Comparison of ENCODE assay signal across 13 cellular contexts in the genomic region with DNA sequence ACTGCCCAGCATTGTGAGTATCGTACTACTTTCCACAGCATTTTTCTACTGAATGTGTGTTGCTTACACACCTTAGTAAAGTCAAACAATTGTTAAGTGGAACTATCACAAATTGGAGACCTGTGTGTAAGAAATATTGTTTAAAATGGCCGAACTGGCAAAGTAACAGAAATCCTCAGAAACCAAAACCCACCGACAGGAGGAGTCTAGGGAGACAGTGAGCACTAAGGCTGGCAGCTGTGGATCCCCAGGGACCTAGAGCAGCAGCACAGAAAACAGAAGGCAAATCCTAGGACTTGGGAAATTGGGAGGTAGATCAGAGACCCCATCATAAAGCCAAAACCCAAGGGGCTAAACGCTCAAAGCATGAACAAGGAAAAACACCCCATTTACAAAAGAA.
DNase-seq lines count a peak whose midpoint lies in the region; ATAC-seq and TF ChIP-seq lines count a peak whose summit lies in the region.
"Had no signal": no experiment of that assay in that cellular context is flagged by ENCODE, and none has a peak within 500 bp of the region (broad histone marks: within the 10 kb centered on the region; RNA-seq: fewer than 3 reads in every experiment).

No MANE protein-coding gene starts in this region.

- H2BK15ac ChIP-seq in IMR-90 (ENCODE audit: low read depth, low read length), result no peak overlapping the region

- no peak overlapping the region for H3K18ac ChIP-seq in IMR-90 (ENCODE audit: low read depth, low read length)

- BruUV-seq in A673 (replicated peaks; lab: Mats Ljungman, UMichigan), result no TSS peak
- BruUV-seq in IMR-90 (replicated peaks; lab: Mats Ljungman, UMichigan), result no TSS peak
- no TSS peak for BruUV-seq in Caco-2 (replicated peaks; lab: Mats Ljungman, UMichigan)

- peak; percentile 36 for DNase-seq in A673 (ENCODE audit: low spot score)
- peak; percentile 2 for DNase-seq in IMR-90
- no peak for DNase-seq in central memory CD8-positive, alpha-beta T cell (ENCODE audit: low spot score in 2 of 2)
- DNase-seq in iPS-NIHi7 (ENCODE audit: extremely low spot score), result peak; percentile 49
- DNase-seq in Caco-2, result no peak
- DNase-seq in activated CD4-positive, alpha-beta T cell treated with anti-CD3 and anti-CD28 coated beads, Interleukin-2, amount 50 U/mL, for 48 hours, result no peak
- DNase-seq: activated naive CD4-positive, alpha-beta T cell treated with anti-CD3 and anti-CD28 coated beads for 36 hours; central memory CD4-positive, alpha-beta T cell; testis had no signal

- 0 out of 2 replicates have a peak overlapping the region, but pooled peaks have one; percentile 84 for H3K23ac ChIP-seq in IMR-90 (ENCODE audit: low read depth, low read length)

- no peak overlapping the region for H2BK20ac ChIP-seq in IMR-90 (ENCODE audit: low read depth, low read length)

- no peak overlapping the region; the same call in 1 of the 2 replicates for H2AK5ac ChIP-seq in IMR-90 (ENCODE audit: low read depth, low read length)

- no peak overlapping the region for H4K91ac ChIP-seq in IMR-90 (ENCODE audit: insufficient read depth, low read depth, low read length)

- H3K4me1 Mint-ChIP-seq in central memory CD8-positive, alpha-beta T cell, result peaks cover 34% of the 10 kb centered on the region
- no peaks in the 10 kb centered on the region for H3K4me1 Mint-ChIP-seq in Caco-2 (ENCODE audit: low read depth, unreplicated experiment)

- dilution Hi-C loops in IMR-90 (cut with HindIII; ENCODE audit: low sequenced_read_pairs, unreplicated experiment), result no loop called here

- H3K4me3 Mint-ChIP-seq in central memory CD8-positive, alpha-beta T cell, result peak overlapping the region; percentile 42
- H3K4me3 Mint-ChIP-seq in Caco-2 (ENCODE audit: unreplicated experiment), result no peak overlapping the region
- H3K4me3 Mint-ChIP-seq: activated naive CD4-positive, alpha-beta T cell treated with anti-CD3 and anti-CD28 coated beads for 36 hours had no signal

- no peak overlapping the region for H3K27ac ChIP-seq in A673 (ENCODE audit: low read depth, low read length, poor library complexity, severe bottlenecking)
- no peak overlapping the region for H3K27ac ChIP-seq in IMR-90 (ENCODE audit: insufficient read depth, low read length)
- H3K27ac ChIP-seq: SK-N-MC, testis, VCaP had no signal

- no peak overlapping the region for H2BK120ac ChIP-seq in IMR-90 (ENCODE audit: low read depth, low read length)

- no peak overlapping the region for H3K14ac ChIP-seq in IMR-90 (replicated peaks; ENCODE audit: low read depth, low read length)

- ATAC-seq in IMR-90 (ENCODE audit: low read depth), result no peak
- no peak for ATAC-seq in central memory CD8-positive, alpha-beta T cell (replicated peaks; ENCODE audit: extremely low read depth, poor library complexity, severe bottlenecking)
- no peak for ATAC-seq in HG03439 (IDR thresholded peaks at IDR 0.05; ENCODE audit: unreplicated experiment)
- no peak for ATAC-seq in GM21723 (IDR thresholded peaks at IDR 0.05; ENCODE audit: unreplicated experiment)

- no peaks in the 10 kb centered on the region; the same call in 1 of the 2 replicates for H4K20me1 ChIP-seq in IMR-90 (ENCODE audit: insufficient read depth, low read length)

- H3K4me2 ChIP-seq in IMR-90 (ENCODE audit: low read depth, low read length), result no peak overlapping the region

- in situ Hi-C loops in IMR-90 (cut with MboI; ENCODE audit: low sequenced_read_pairs), result no loop called here

- CTCF ChIA-PET in A673 (lab: Charles Lee), result no interaction called here
- CTCF ChIA-PET in IMR-90 (lab: Yijun Ruan, JAX), result no interaction called here
- CTCF ChIA-PET in Caco-2 (lab: Charles Lee), result no interaction called here

- no CpG with 5 or more reads among the region's 4 CpGs for WGBS in IMR-90 (ENCODE audit: extremely low coverage in 2 of 2, insufficient read length in 1 of 2), 2 experiments

- H3K9me3 ChIP-seq in A673 (ENCODE audit: low read depth, low read length, poor library complexity, severe bottlenecking) (no peaks in the 10 kb centered on the region), IMR-90 (ENCODE audit: control insufficient read depth, insufficient read depth, low read length) (no peaks in the 10 kb centered on the region), Caco-2 (no peaks in the 10 kb centered on the region)
- H3K9me3 ChIP-seq: testis had no signal

- no peak overlapping the region for H2AK9ac ChIP-seq in IMR-90 (replicated peaks; ENCODE audit: low read depth, low read length, poor library complexity)

- H2AFZ ChIP-seq in IMR-90 (replicated peaks; ENCODE audit: low read length, poor library complexity), result no peak overlapping the region

- peak overlapping the region; percentile 23 for H3K27ac Mint-ChIP-seq in central memory CD8-positive, alpha-beta T cell (ENCODE audit: low read depth)
- H3K27ac Mint-ChIP-seq in Caco-2 (ENCODE audit: unreplicated experiment), result no peak overlapping the region
- H3K27ac Mint-ChIP-seq: activated naive CD4-positive, alpha-beta T cell treated with anti-CD3 and anti-CD28 coated beads for 36 hours had no signal

- no peaks in the 10 kb centered on the region; a peak in 1 of 4 replicates for H3K79me1 ChIP-seq in IMR-90 (ENCODE audit: low read depth in 1 of 2, low read length in 2 of 2)

- TF ChIP-seq CTCF in A673 (conservative IDR thresholded peaks at IDR 0.05; ENCODE audit: low read depth, low read length) (no peak), IMR-90 (conservative IDR thresholded peaks at IDR 0.05; ENCODE audit: low read depth, low read length) (no peak), Caco-2 (IDR thresholded peaks at IDR 0.05; ENCODE audit: insufficient read depth in 1 of 2, low read depth in 1 of 2, low read length in 1 of 2, severe bottlenecking in 1 of 2, unreplicated experiment in 1 of 2) (no peak)

- H3K4ac ChIP-seq in IMR-90 (ENCODE audit: low read depth, low read length), result no peak overlapping the region

- H3K27me3 ChIP-seq in A673 (replicated peaks; ENCODE audit: insufficient read depth, low read depth, low read length, poor library complexity) (no peaks in the 10 kb centered on the region), IMR-90 (ENCODE audit: control insufficient read depth, insufficient read depth, low read length) (no peaks in the 10 kb centered on the region), Caco-2 (replicated peaks; ENCODE audit: control insufficient read depth, insufficient read depth, low read length) (no peaks in the 10 kb centered on the region)
- H3K27me3 ChIP-seq: testis had no signal

- H3K27me3 Mint-ChIP-seq in central memory CD8-positive, alpha-beta T cell, result no peaks in the 10 kb centered on the region
- no peaks in the 10 kb centered on the region for H3K27me3 Mint-ChIP-seq in Caco-2 (ENCODE audit: insufficient read depth, unreplicated experiment)

- H3K9me1 ChIP-seq in IMR-90 (ENCODE audit: insufficient read depth, low read length), result no peaks in the 10 kb centered on the region; the same call in none of the 2 replicates

- intact Hi-C loops in A673 (cut with micrococcal nuclease; ENCODE audit: unreplicated experiment), result no loop called here
- intact Hi-C loops in IMR-90 (cut with micrococcal nuclease), result no loop called here
- intact Hi-C loops in Caco-2 (cut with micrococcal nuclease; ENCODE audit: unreplicated experiment), result no loop called here

- H3K56ac ChIP-seq in IMR-90 (ENCODE audit: extremely low read depth, insufficient read depth, low read length), result no peak overlapping the region

- TF ChIP-seq RAD21 in IMR-90 (IDR thresholded peaks at IDR 0.05; ENCODE audit: low read length), result no peak

- TF ChIP-seq POLR2A in IMR-90 (IDR thresholded peaks at IDR 0.05; ENCODE audit: low read depth, low read length), result no peak

- H3K4me1 ChIP-seq in A673 (ENCODE audit: insufficient read depth, low read length, poor library complexity, severe bottlenecking), result no peaks in the 10 kb centered on the region
- H3K4me1 ChIP-seq in IMR-90 (ENCODE audit: control insufficient read depth, insufficient read depth, low read length), result peaks cover 2% of the 10 kb centered on the region; the same call in 1 of the 2 replicates
- no peaks in the 10 kb centered on the region for H3K4me1 ChIP-seq in Caco-2
- H3K4me1 ChIP-seq: testis had no signal

- no peak overlapping the region for H4K8ac ChIP-seq in IMR-90 (ENCODE audit: low read depth in 2 of 2, low read length in 2 of 2)

- H3K4me3 ChIP-seq in A673 (ENCODE audit: low read depth, low read length, poor library complexity, severe bottlenecking) (no peak overlapping the region), IMR-90 (ENCODE audit: insufficient read depth, low read depth, low read length) (no peak overlapping the region), Caco-2 (ENCODE audit: low read depth, low read length) (no peak overlapping the region)
- H3K4me3 ChIP-seq: SK-N-MC, testis had no signal

- H3K36me3 ChIP-seq in A673 (ENCODE audit: insufficient read depth, low read length, poor library complexity, severe bottlenecking) (no peaks in the 10 kb centered on the region), IMR-90 (ENCODE audit: control insufficient read depth, insufficient read depth, low read length) (no peaks in the 10 kb centered on the region), Caco-2 (ENCODE audit: control insufficient read depth, insufficient read depth, low read length) (no peaks in the 10 kb centered on the region)

- no peak overlapping the region for H4K5ac ChIP-seq in IMR-90 (ENCODE audit: low read depth, low read length)

- POLR2A ChIA-PET in A673 (lab: Charles Lee; ENCODE audit: low non-redundant PET) (no interaction called here), IMR-90 (lab: Charles Lee; ENCODE audit: unreplicated experiment) (no interaction called here), Caco-2 (lab: Charles Lee) (no interaction called here)

- H3K36me3 Mint-ChIP-seq in central memory CD8-positive, alpha-beta T cell (ENCODE audit: insufficient read depth), result peaks cover 1% of the 10 kb centered on the region
- H3K36me3 Mint-ChIP-seq in Caco-2 (ENCODE audit: insufficient read depth, unreplicated experiment), result no peaks in the 10 kb centered on the region

- no peaks in the 10 kb centered on the region for H3K9me3 Mint-ChIP-seq in central memory CD8-positive, alpha-beta T cell
- peaks cover 10% of the 10 kb centered on the region for H3K9me3 Mint-ChIP-seq in Caco-2 (ENCODE audit: unreplicated experiment)
- H3K9me3 Mint-ChIP-seq: activated naive CD4-positive, alpha-beta T cell treated with anti-CD3 and anti-CD28 coated beads for 36 hours had no signal

- no peak overlapping the region for H2BK5ac ChIP-seq in IMR-90 (ENCODE audit: low read depth, low read length, poor library complexity, severe bottlenecking)

- H3K9ac ChIP-seq in IMR-90 (ENCODE audit: low read depth, low read length), result no peak overlapping the region

TF ChIP-seq in IMR-90, 13 proteins besides CTCF, POLR2A, EP300 and RAD21 (continues in another document):
- TF ChIP-seq RCOR1 (IDR thresholded peaks at IDR 0.05; ENCODE audit: insufficient replicate concordance, low read length), result no peak
- TF ChIP-seq FOS (IDR thresholded peaks at IDR 0.05; ENCODE audit: low read depth, low read length), result no peak
- TF ChIP-seq MAZ (IDR thresholded peaks at IDR 0.05; ENCODE audit: borderline replicate concordance, low read depth, low read length), result no peak

Comparison
In these comparisons a context has a peak if more than half of its experiments do, and no peak if none do; other contexts are left out.
1. DNase-seq: peak in A673 (single experiment), IMR-90 (single experiment) and iPS-NIHi7 (single experiment); none in central memory CD8-positive, alpha-beta T cell (0 of 2), Caco-2 (0 of 2) and activated CD4-positive, alpha-beta T cell treated with anti-CD3 and anti-CD28 coated beads, Interleukin-2, amount 50 U/mL, for 48 hours (0 of 2).